8 cellular contexts compared by ENCODE assay signal in genomic region chr16:57899771-57900661, GRCh38.
A peak's percentile ranks its signal among the peaks of the same experiment; 100 is the strongest.
DNase-seq lines count a peak whose midpoint lies in the region; ATAC-seq and TF ChIP-seq lines count a peak whose summit lies in the region.

No MANE protein-coding gene starts in this region.

- peak; percentile 67 to 76 for ATAC-seq in natural killer cell treated with Interleukin-12 subunit alpha and Interleukin-12 subunit beta and Interleukin-15 and Interleukin-18, amount 100 ng/mL, for 72 hours
- peak; percentile 78 to 79 for ATAC-seq in stimulated activated naive B cell treated with anti-CD40 and anti-IgM and Interleukin-4, amounts not matched to agents 10 μg/mL and 1 μg/mL and 100 μg/mL, for 72 hours (replicated peaks)
- ATAC-seq in GM18858 (IDR thresholded peaks at IDR 0.05; ENCODE audit: unreplicated experiment) = no peak

- 32% methylated on average over 11 of the region's 12 CpGs for WGBS in esophagus muscularis mucosa

- H3K36me3 ChIP-seq in OCI-LY1 (ENCODE audit: insufficient read depth, low read length) (no peaks in the 10 kb centered on the region), esophagus muscularis mucosa (no peaks in the 10 kb centered on the region)

- no peaks in the 10 kb centered on the region for H3F3A ChIP-seq in OCI-LY1 (ENCODE audit: insufficient read depth, low read length)

- no peak for TF ChIP-seq POLR2A in esophagus muscularis mucosa (IDR thresholded peaks at IDR 0.05; ENCODE audit: low read depth)

- no peak overlapping the region for H3K4me2 ChIP-seq in OCI-LY1 (ENCODE audit: low read length)

- no peak overlapping the region for H3K9ac ChIP-seq in OCI-LY1 (ENCODE audit: low read length)

- peak; percentile 91 for TF ChIP-seq CTCF in OCI-LY1 (IDR thresholded peaks at IDR 0.05; ENCODE audit: low read length)
- TF ChIP-seq CTCF in esophagus muscularis mucosa (IDR thresholded peaks at IDR 0.05) = peak; percentile 79 to 83 (median 82)

- no peaks in the 10 kb centered on the region for H3K36me3 Mint-ChIP-seq in natural killer cell treated with Interleukin-12 subunit alpha and Interleukin-12 subunit beta and Interleukin-15 and Interleukin-18, amount 100 ng/mL, for 72 hours
- H3K36me3 Mint-ChIP-seq in stimulated activated naive B cell treated with anti-CD40 and anti-IgM and Interleukin-4, amounts not matched to agents 10 μg/mL and 1 μg/mL and 100 μg/mL, for 72 hours = no peaks in the 10 kb centered on the region

- H3K27ac ChIP-seq in OCI-LY1 (ENCODE audit: low read depth, low read length, poor library complexity, severe bottlenecking) (no peak overlapping the region), esophagus muscularis mucosa (replicated peaks in 1 of 4) (no peak overlapping the region)

- H3K4me1 ChIP-seq in OCI-LY1 (ENCODE audit: insufficient read depth, low read length, severe bottlenecking) (no peaks in the 10 kb centered on the region), esophagus muscularis mucosa (no peaks in the 10 kb centered on the region)

- H3K4me3 Mint-ChIP-seq in natural killer cell treated with Interleukin-12 subunit alpha and Interleukin-12 subunit beta and Interleukin-15 and Interleukin-18, amount 100 ng/mL, for 72 hours = no peak overlapping the region
- H3K4me3 Mint-ChIP-seq in stimulated activated naive B cell treated with anti-CD40 and anti-IgM and Interleukin-4, amounts not matched to agents 10 μg/mL and 1 μg/mL and 100 μg/mL, for 72 hours = no peak overlapping the region

- H3K9me3 ChIP-seq in OCI-LY1 (ENCODE audit: low read length) = no peaks in the 10 kb centered on the region
- no peaks in the 10 kb centered on the region for H3K9me3 ChIP-seq in esophagus muscularis mucosa

- H3K4me3 ChIP-seq in OCI-LY1 (ENCODE audit: low read depth, low read length, poor library complexity, severe bottlenecking) = no peak overlapping the region
- H3K4me3 ChIP-seq in esophagus muscularis mucosa = no peak overlapping the region

- no peak for TF ChIP-seq EP300 in esophagus muscularis mucosa (IDR thresholded peaks at IDR 0.05)

- H3K27me3 ChIP-seq in OCI-LY1 (ENCODE audit: insufficient read depth, low read length) = no peaks in the 10 kb centered on the region; the same call in 1 of the 2 replicates
- H3K27me3 ChIP-seq in esophagus muscularis mucosa = peaks cover 0 to 48% (median 2%) of the 10 kb centered on the region in 4 donors

- no peaks in the 10 kb centered on the region for H4K20me1 ChIP-seq in OCI-LY1 (ENCODE audit: insufficient read depth, low read length)

- H3K27ac Mint-ChIP-seq in natural killer cell treated with Interleukin-12 subunit alpha and Interleukin-12 subunit beta and Interleukin-15 and Interleukin-18, amount 100 ng/mL, for 72 hours = no peak overlapping the region
- no peak overlapping the region for H3K27ac Mint-ChIP-seq in stimulated activated naive B cell treated with anti-CD40 and anti-IgM and Interleukin-4, amounts not matched to agents 10 μg/mL and 1 μg/mL and 100 μg/mL, for 72 hours

- peaks cover 0 to 2% of the 10 kb centered on the region in 2 donors for H3K27me3 Mint-ChIP-seq in natural killer cell treated with Interleukin-12 subunit alpha and Interleukin-12 subunit beta and Interleukin-15 and Interleukin-18, amount 100 ng/mL, for 72 hours
- H3K27me3 Mint-ChIP-seq in stimulated activated naive B cell treated with anti-CD40 and anti-IgM and Interleukin-4, amounts not matched to agents 10 μg/mL and 1 μg/mL and 100 μg/mL, for 72 hours = peaks cover 39 to 44% of the 10 kb centered on the region in 2 donors

- DNase-seq in COLO668 (lab: John Stamatoyannopoulos, UW; ENCODE audit: unreplicated experiment) (peak; percentile 62), HPDE6-E6E7 (ENCODE audit: extremely low spot score) (peak; percentile 63), activated T-cell treated with anti-CD3 and anti-CD28 coated beads for 1 hour (ENCODE audit: low read depth) (peak; percentile 73), esophagus muscularis mucosa (ENCODE audit: extremely low spot score) (no peak)
- DNase-seq in natural killer cell treated with Interleukin-12 subunit alpha and Interleukin-12 subunit beta and Interleukin-15 and Interleukin-18, amount 100 ng/mL, for 72 hours (ENCODE audit: low spot score) = peak; percentile 84
- DNase-seq in stimulated activated naive B cell treated with anti-CD40 and anti-IgM and Interleukin-4, amounts not matched to agents 10 μg/mL and 1 μg/mL and 100 μg/mL, for 72 hours = peak; percentile 53

- peaks cover 0 to 4% of the 10 kb centered on the region in 2 donors for H3K4me1 Mint-ChIP-seq in natural killer cell treated with Interleukin-12 subunit alpha and Interleukin-12 subunit beta and Interleukin-15 and Interleukin-18, amount 100 ng/mL, for 72 hours (ENCODE audit: low read depth in 2 of 2)
- H3K4me1 Mint-ChIP-seq in stimulated activated naive B cell treated with anti-CD40 and anti-IgM and Interleukin-4, amounts not matched to agents 10 μg/mL and 1 μg/mL and 100 μg/mL, for 72 hours = peaks cover 5 to 8% of the 10 kb centered on the region in 2 donors

- no peaks in the 10 kb centered on the region for H3K79me2 ChIP-seq in OCI-LY1 (ENCODE audit: insufficient read depth, low read length)

- no peaks in the 10 kb centered on the region for H3K9me3 Mint-ChIP-seq in natural killer cell treated with Interleukin-12 subunit alpha and Interleukin-12 subunit beta and Interleukin-15 and Interleukin-18, amount 100 ng/mL, for 72 hours
- H3K9me3 Mint-ChIP-seq in stimulated activated naive B cell treated with anti-CD40 and anti-IgM and Interleukin-4, amounts not matched to agents 10 μg/mL and 1 μg/mL and 100 μg/mL, for 72 hours = no peaks in the 10 kb centered on the region

- no peaks in the 10 kb centered on the region for H3K9me2 ChIP-seq in OCI-LY1 (ENCODE audit: low read depth, low read length)

- H2AFZ ChIP-seq in OCI-LY1 (ENCODE audit: low read length) = no peak overlapping the region

- intact Hi-C loops in esophagus muscularis mucosa (cut with DNase I) = loop anchor here (2.0 to 10.0 kb wide), 2 partner anchors 105 to 225 kb away; partner anchors contain the start of gene CFAP20
